ENCODE assay signal across 14 cellular contexts in the genomic region with DNA sequence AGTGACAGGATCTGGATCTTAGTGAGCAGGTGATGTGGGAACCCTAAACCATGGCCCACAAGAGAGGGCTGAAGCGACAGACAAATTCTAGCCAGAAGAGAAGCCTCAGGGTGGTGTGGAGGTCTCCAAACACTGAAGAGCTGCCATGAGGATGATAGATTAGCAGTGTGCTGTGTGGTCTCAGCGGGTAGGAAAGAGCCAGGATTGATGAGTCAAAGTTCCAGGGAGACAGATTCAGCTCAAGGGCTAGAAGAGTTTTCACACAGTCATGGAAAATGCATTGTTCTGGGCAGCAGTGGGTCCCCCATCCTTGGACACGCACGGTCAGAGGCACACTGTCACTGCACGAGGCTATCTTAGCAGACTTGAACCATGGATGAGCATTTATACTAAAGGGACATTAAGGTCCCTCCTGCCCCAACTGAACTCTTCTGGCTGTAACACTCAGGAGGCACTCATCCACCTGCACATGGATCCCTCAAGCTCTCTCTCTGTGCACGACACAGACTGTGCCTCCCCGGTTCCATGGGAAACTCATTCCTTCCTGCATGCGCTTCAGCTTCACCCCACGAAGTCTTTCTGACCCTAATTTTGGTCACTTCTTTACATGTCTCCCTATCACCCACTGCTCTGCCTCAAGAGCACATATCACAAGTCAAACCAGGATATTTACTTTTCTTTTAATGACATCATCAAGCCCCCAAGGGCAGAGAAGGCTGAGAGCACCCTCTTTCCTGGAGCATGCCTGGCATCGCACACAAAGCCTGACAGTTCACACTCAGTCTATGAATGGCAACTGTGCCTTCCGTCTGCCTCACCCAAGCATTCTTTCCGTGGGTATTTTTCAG.
DNase-seq lines count a peak whose midpoint lies in the region; ATAC-seq and TF ChIP-seq lines count a peak whose summit lies in the region.
"Had no signal": no experiment of that assay in that cellular context is flagged by ENCODE, and none has a peak within 500 bp of the region (broad histone marks: within the 10 kb centered on the region; RNA-seq: fewer than 3 reads in every experiment).

No MANE protein-coding gene starts in this region.

- no peak overlapping the region for H3K4ac ChIP-seq in H9 (ENCODE audit: low read depth, low read length)

- no peak overlapping the region for H3K14ac ChIP-seq in H9 (ENCODE audit: insufficient read depth, low read length)

- CTCF ChIA-PET in activated CD4-positive, alpha-beta memory T cell treated with anti-CD3 and anti-CD28 coated beads, Interleukin-2, amount 10 ng/mL, durations not matched to agents 7 days and 5 days (lab: Charles Lee): no interaction called here

- POLR2A ChIA-PET in activated CD4-positive, alpha-beta memory T cell treated with anti-CD3 and anti-CD28 coated beads, Interleukin-2, amount 10 ng/mL, durations not matched to agents 7 days and 5 days (lab: Charles Lee): no interaction called here

- ATAC-seq in HG03342 (IDR thresholded peaks at IDR 0.05; ENCODE audit: unreplicated experiment): no peak
- ATAC-seq: activated naive CD4-positive, alpha-beta T cell treated with anti-CD3 and anti-CD28 coated beads, Interleukin-2, amount 50 U/mL, for 72 hours had no signal

- DNase-seq in H9 (no peak), endodermal cell (no peak), myocyte (ENCODE audit: low read depth) (peak; percentile 51), dedifferentiated amniotic fluid mesenchymal stem cell (ENCODE audit: extremely low spot score) (no peak), midbrain (lab: John Stamatoyannopoulos, UW) (no peak)
- DNase-seq in activated CD4-positive, alpha-beta memory T cell treated with anti-CD3 and anti-CD28 coated beads, Interleukin-2, amount 10 ng/mL, durations not matched to agents 7 days and 5 days: no peak
- DNase-seq: right cardiac atrium, substantia nigra had no signal

- no peaks in the 10 kb centered on the region for H3K27me3 Mint-ChIP-seq in H9 (ENCODE audit: low read depth)
- H3K27me3 Mint-ChIP-seq in endodermal cell (ENCODE audit: insufficient read depth): no peaks in the 10 kb centered on the region
- no peaks in the 10 kb centered on the region for H3K27me3 Mint-ChIP-seq in activated CD4-positive, alpha-beta memory T cell treated with anti-CD3 and anti-CD28 coated beads, Interleukin-2, amount 10 ng/mL, durations not matched to agents 7 days and 5 days
- H3K27me3 Mint-ChIP-seq: brain had no signal

- no peak overlapping the region for H3K56ac ChIP-seq in H9 (ENCODE audit: insufficient read length, low read depth, low read length)

- peaks cover 26% of the 10 kb centered on the region in 2 experiments for H3K4me1 Mint-ChIP-seq in H9
- peaks cover 21% of the 10 kb centered on the region for H3K4me1 Mint-ChIP-seq in endodermal cell
- no peaks in the 10 kb centered on the region for H3K4me1 Mint-ChIP-seq in activated CD4-positive, alpha-beta memory T cell treated with anti-CD3 and anti-CD28 coated beads, Interleukin-2, amount 10 ng/mL, durations not matched to agents 7 days and 5 days

- TF ChIP-seq CTCF in 22Rv1 (IDR thresholded peaks at IDR 0.05) (no peak), H9 (conservative IDR thresholded peaks at IDR 0.05) (no peak), endodermal cell (conservative IDR thresholded peaks at IDR 0.05) (no peak)

- no peak overlapping the region for H2BK5ac ChIP-seq in H9 (ENCODE audit: insufficient read length, low read length)

- no peak overlapping the region for H3K18ac ChIP-seq in H9 (ENCODE audit: insufficient read length, low read depth, low read length)

- H3K9ac ChIP-seq in H9 (ENCODE audit: extremely low read depth, insufficient read length, low read length) (no peak overlapping the region), endodermal cell (ENCODE audit: extremely low read depth, low read length, poor library complexity, severe bottlenecking) (no peak overlapping the region)

- H4K5ac ChIP-seq in H9 (ENCODE audit: insufficient read length, low read depth, low read length): no peak overlapping the region

- H3K27ac Mint-ChIP-seq in H9 (peak overlapping the region; percentile 2 to 65 (median 8); a peak in 3 of 7 replicates), endodermal cell (no peak overlapping the region)
- H3K27ac Mint-ChIP-seq in activated CD4-positive, alpha-beta memory T cell treated with anti-CD3 and anti-CD28 coated beads, Interleukin-2, amount 10 ng/mL, durations not matched to agents 7 days and 5 days: no peak overlapping the region
- H3K27ac Mint-ChIP-seq: activated naive CD4-positive, alpha-beta T cell treated with anti-CD3 and anti-CD28 coated beads, Interleukin-2, amount 50 U/mL, for 72 hours; CD14-positive monocyte had no signal

- no peak overlapping the region for H2BK120ac ChIP-seq in H9 (ENCODE audit: low read depth, low read length, poor library complexity, severe bottlenecking)

- H2BK15ac ChIP-seq in H9 (ENCODE audit: low read depth, low read length): no peak overlapping the region

- H3K27me3 ChIP-seq in H9 (ENCODE audit: insufficient read depth, low read length): no peaks in the 10 kb centered on the region
- no peaks in the 10 kb centered on the region for H3K27me3 ChIP-seq in endodermal cell (ENCODE audit: control insufficient read depth, insufficient read depth, low read length, poor library complexity, severe bottlenecking)

- H3K36me3 ChIP-seq in endodermal cell (ENCODE audit: control insufficient read depth, insufficient read depth, low read length): peaks cover 85% of the 10 kb centered on the region

- no peak overlapping the region for H2AK5ac ChIP-seq in H9 (ENCODE audit: insufficient read length, low read length)

- no peak overlapping the region for H3K4me2 ChIP-seq in H9 (ENCODE audit: insufficient read depth, insufficient read length, low read length)

- no peaks in the 10 kb centered on the region for H4K20me1 ChIP-seq in H9 (ENCODE audit: control insufficient read depth, insufficient read depth, insufficient read length)

- H4K8ac ChIP-seq in H9 (replicated peaks; ENCODE audit: insufficient read length, low read depth, low read length): no peak overlapping the region

- H2BK20ac ChIP-seq in H9 (ENCODE audit: low read depth, low read length, poor library complexity, severe bottlenecking): no peak overlapping the region

- H3K4me1 ChIP-seq in H9 (ENCODE audit: insufficient read depth, low read length) (peaks cover 11% of the 10 kb centered on the region; the same call in 1 of the 2 replicates), endodermal cell (ENCODE audit: control insufficient read depth, insufficient read depth, low read length) (no peaks in the 10 kb centered on the region)

- no peak overlapping the region for H3K4me3 ChIP-seq in endodermal cell (ENCODE audit: low read length)
- H3K4me3 ChIP-seq: lower lobe of right lung had no signal

- no peaks in the 10 kb centered on the region; the same call in 1 of the 2 replicates for H3K79me2 ChIP-seq in H9 (ENCODE audit: insufficient read depth, low read length)

- no peak overlapping the region for H2AFZ ChIP-seq in H9 (ENCODE audit: low read length)

- H3K4me3 Mint-ChIP-seq in H9 (no peak overlapping the region), endodermal cell (no peak overlapping the region)
- no peak overlapping the region for H3K4me3 Mint-ChIP-seq in activated CD4-positive, alpha-beta memory T cell treated with anti-CD3 and anti-CD28 coated beads, Interleukin-2, amount 10 ng/mL, durations not matched to agents 7 days and 5 days
- H3K4me3 Mint-ChIP-seq: brain, CD14-positive monocyte had no signal

- no peak overlapping the region for H3K23ac ChIP-seq in H9 (ENCODE audit: insufficient read length, low read depth, low read length)

- no peaks in the 10 kb centered on the region for H3K23me2 ChIP-seq in H9 (ENCODE audit: insufficient read length, low read depth, low read length, poor library complexity, severe bottlenecking)

- no peak overlapping the region for H2BK12ac ChIP-seq in H9 (ENCODE audit: insufficient read length, low read depth, low read length)

- no peaks in the 10 kb centered on the region for H3K79me1 ChIP-seq in H9 (ENCODE audit: insufficient read depth, low read depth, low read length, poor library complexity, severe bottlenecking)

- no peak overlapping the region for H4K91ac ChIP-seq in H9 (ENCODE audit: insufficient read length, low read depth, low read length)

- H3K27ac ChIP-seq in 22Rv1 (peak overlapping the region; percentile 41), H9 (ENCODE audit: insufficient read length, low read depth, low read length) (no peak overlapping the region), endodermal cell (ENCODE audit: low read depth, low read length) (peak overlapping the region; percentile 79)
- H3K27ac ChIP-seq: lower lobe of right lung had no signal

- WGBS in H9 (ENCODE audit: extremely low coverage, insufficient read length, low lambda C conversion rate): no CpG with 5 or more reads among the region's 12 CpGs
- WGBS in endodermal cell (ENCODE audit: insufficient coverage in 1 of 2, insufficient read length in 1 of 2), 2 experiments: 77 to 91% methylated on average over 10 to 12 of the region's 12 CpGs

- no peak overlapping the region for H3T11ph ChIP-seq in H9 (ENCODE audit: low read length)

- no peaks in the 10 kb centered on the region for H3K9me3 ChIP-seq in H9 (ENCODE audit: control insufficient read depth, low read depth, low read length)
- no peaks in the 10 kb centered on the region for H3K9me3 ChIP-seq in endodermal cell (ENCODE audit: control insufficient read depth, low read length)
- H3K9me3 ChIP-seq: lower lobe of right lung had no signal

- H3K36me3 Mint-ChIP-seq in H9 (ENCODE audit: insufficient read depth in 1 of 3, low read depth in 3 of 3): peaks cover 58 to 81% (median 66%) of the 10 kb centered on the region in 3 experiments
- peaks cover 86% of the 10 kb centered on the region for H3K36me3 Mint-ChIP-seq in endodermal cell (ENCODE audit: low read depth)
- no peaks in the 10 kb centered on the region for H3K36me3 Mint-ChIP-seq in activated CD4-positive, alpha-beta memory T cell treated with anti-CD3 and anti-CD28 coated beads, Interleukin-2, amount 10 ng/mL, durations not matched to agents 7 days and 5 days (ENCODE audit: low read depth)
- H3K36me3 Mint-ChIP-seq: activated naive CD4-positive, alpha-beta T cell treated with anti-CD3 and anti-CD28 coated beads, Interleukin-2, amount 50 U/mL, for 72 hours had no signal

- H3K9me3 Mint-ChIP-seq in H9 (no peaks in the 10 kb centered on the region), endodermal cell (peaks cover 2% of the 10 kb centered on the region)
- peaks cover 3% of the 10 kb centered on the region for H3K9me3 Mint-ChIP-seq in activated CD4-positive, alpha-beta memory T cell treated with anti-CD3 and anti-CD28 coated beads, Interleukin-2, amount 10 ng/mL, durations not matched to agents 7 days and 5 days
- H3K9me3 Mint-ChIP-seq: activated naive CD4-positive, alpha-beta T cell treated with anti-CD3 and anti-CD28 coated beads, Interleukin-2, amount 50 U/mL, for 72 hours had no signal

Comparison
In these comparisons a context has a peak if more than half of its experiments do, and no peak if none do; other contexts are left out.
1. H3K27ac Mint-ChIP-seq: peak in H9 (3 of 3); none in endodermal cell (single experiment) and activated CD4-positive, alpha-beta memory T cell treated with anti-CD3 and anti-CD28 coated beads, Interleukin-2, amount 10 ng/mL, durations not matched to agents 7 days and 5 days (single experiment).